In genomic region chr9:15033316-15033715, GRCh38 we compare ENCODE assay signal across 26 cellular contexts.
DNase-seq lines count a peak whose midpoint lies in the region; ATAC-seq and TF ChIP-seq lines count a peak whose summit lies in the region.
"Had no signal": no experiment of that assay in that cellular context is flagged by ENCODE, and none has a peak within 500 bp of the region (broad histone marks: within the 10 kb centered on the region; RNA-seq: fewer than 3 reads in every experiment).

No MANE protein-coding gene starts in this region.

- TF ChIP-seq CTCF in upper lobe of right lung (IDR thresholded peaks at IDR 0.05): no peak

- intact Hi-C loops in upper lobe of right lung (cut with DNase I): no loop called here

- no peaks in the 10 kb centered on the region for H3K36me3 Mint-ChIP-seq in stimulated activated memory B cell treated with anti-CD40 and anti-IgM and Interleukin-4, amounts not matched to agents 10 μg/mL and 1 μg/mL and 100 μg/mL, for 72 hours
- H3K36me3 Mint-ChIP-seq: CD8-positive, alpha-beta T cell had no signal

- H3K9ac ChIP-seq in SK-N-MC (ENCODE audit: insufficient read length): no peak overlapping the region
- H3K9ac ChIP-seq: BLaER1 treated with 17β-estradiol and CSF1 and Interleukin-3, amounts not matched to agents 10 nM and 100 nM had no signal

- DNase-seq in NCI-H1417 (lab: John Stamatoyannopoulos, UW) (peak in 2 of 3 experiments; percentile 10 to 56), NCI-H1417 treated with DMSO at 0.1 percent for 48 hours (lab: John Stamatoyannopoulos, UW) (no peak), NCI-H69 (lab: John Stamatoyannopoulos, UW) (peak; percentile 4), SK-N-MC (ENCODE audit: low read depth, low spot score) (no peak), upper lobe of right lung (no peak), iPS-NIHi7 (ENCODE audit: extremely low spot score) (no peak)
- DNase-seq: AML-193; Caco-2; Calu3; CD4-positive, alpha-beta T cell; CD8-positive, alpha-beta T cell; DMS 273 treated with DMSO at 0.1 percent for 48 hours; DMS153; DMS53; DMS79; DND-41; EL; GDM1 had no signal

- no peak overlapping the region for H3K27ac Mint-ChIP-seq in stimulated activated memory B cell treated with anti-CD40 and anti-IgM and Interleukin-4, amounts not matched to agents 10 μg/mL and 1 μg/mL and 100 μg/mL, for 72 hours
- H3K27ac Mint-ChIP-seq: B cell; CD4-positive, alpha-beta T cell; CD8-positive, alpha-beta T cell had no signal

- no peak overlapping the region for H3K4me3 Mint-ChIP-seq in stimulated activated memory B cell treated with anti-CD40 and anti-IgM and Interleukin-4, amounts not matched to agents 10 μg/mL and 1 μg/mL and 100 μg/mL, for 72 hours
- H3K4me3 Mint-ChIP-seq: B cell; CD4-positive, alpha-beta T cell; CD8-positive, alpha-beta T cell had no signal

- no peaks in the 10 kb centered on the region for H3K27me3 Mint-ChIP-seq in stimulated activated memory B cell treated with anti-CD40 and anti-IgM and Interleukin-4, amounts not matched to agents 10 μg/mL and 1 μg/mL and 100 μg/mL, for 72 hours
- H3K27me3 Mint-ChIP-seq: B cell had no signal

- H3K9me3 ChIP-seq in SK-N-MC (ENCODE audit: low read depth, low read length) (no peaks in the 10 kb centered on the region), upper lobe of right lung (no peaks in the 10 kb centered on the region)
- H3K9me3 ChIP-seq: A549; BLaER1 treated with 17β-estradiol and CSF1 and Interleukin-3, amounts not matched to agents 10 nM and 100 nM; Caco-2 had no signal

- no peaks in the 10 kb centered on the region for H3K4me1 Mint-ChIP-seq in stimulated activated memory B cell treated with anti-CD40 and anti-IgM and Interleukin-4, amounts not matched to agents 10 μg/mL and 1 μg/mL and 100 μg/mL, for 72 hours
- H3K4me1 Mint-ChIP-seq: B cell had no signal

- H3K9me3 Mint-ChIP-seq in stimulated activated memory B cell treated with anti-CD40 and anti-IgM and Interleukin-4, amounts not matched to agents 10 μg/mL and 1 μg/mL and 100 μg/mL, for 72 hours: peaks cover under 1% of the 10 kb centered on the region
- H3K9me3 Mint-ChIP-seq: CD4-positive, alpha-beta T cell; CD8-positive, alpha-beta T cell had no signal

- peak; percentile 27 for ATAC-seq in stimulated activated memory B cell treated with anti-CD40 and anti-IgM and Interleukin-4, amounts not matched to agents 10 μg/mL and 1 μg/mL and 100 μg/mL, for 72 hours
- ATAC-seq in GM18498 (IDR thresholded peaks at IDR 0.05; ENCODE audit: unreplicated experiment) (no peak), upper lobe of right lung (no peak)
- ATAC-seq: A549; CD8-positive, alpha-beta T cell; GM12878 had no signal

- H3K4me3 ChIP-seq in SK-N-MC (no peak overlapping the region), upper lobe of right lung (no peak overlapping the region)
- H3K4me3 ChIP-seq: A549; BLaER1 treated with 17β-estradiol and CSF1 and Interleukin-3, amounts not matched to agents 10 nM and 100 nM; GM12878 had no signal

- no peaks in the 10 kb centered on the region for H3K27me3 ChIP-seq in upper lobe of right lung
- H3K27me3 ChIP-seq: BLaER1 treated with 17β-estradiol and CSF1 and Interleukin-3, amounts not matched to agents 10 nM and 100 nM had no signal

- H3K27ac ChIP-seq in SK-N-MC (peak overlapping the region; percentile 10; the same call in 1 of the 2 replicates), upper lobe of right lung (no peak overlapping the region)
- H3K27ac ChIP-seq: 22Rv1; A549; BLaER1 treated with 17β-estradiol and CSF1 and Interleukin-3, amounts not matched to agents 10 nM and 100 nM; C4-2B had no signal

- H3K36me3 ChIP-seq in SK-N-MC (ENCODE audit: insufficient read depth, low read length) (peaks cover 4% of the 10 kb centered on the region; the same call in 1 of the 2 replicates), upper lobe of right lung (no peaks in the 10 kb centered on the region)
- H3K36me3 ChIP-seq: BLaER1 treated with 17β-estradiol and CSF1 and Interleukin-3, amounts not matched to agents 10 nM and 100 nM had no signal

- H3K4me1 ChIP-seq in upper lobe of right lung: no peaks in the 10 kb centered on the region
- H3K4me1 ChIP-seq: A549; BLaER1 treated with 17β-estradiol and CSF1 and Interleukin-3, amounts not matched to agents 10 nM and 100 nM; Caco-2 had no signal

Comparison
In these comparisons a context has a peak if more than half of its experiments do, and no peak if none do; other contexts are left out.
1. DNase-seq: peak in NCI-H1417 (2 of 3) and NCI-H69 (single experiment); none in NCI-H1417 treated with DMSO at 0.1 percent for 48 hours (single experiment), SK-N-MC (single experiment), upper lobe of right lung (single experiment) and iPS-NIHi7 (single experiment).